In the genomic region with DNA sequence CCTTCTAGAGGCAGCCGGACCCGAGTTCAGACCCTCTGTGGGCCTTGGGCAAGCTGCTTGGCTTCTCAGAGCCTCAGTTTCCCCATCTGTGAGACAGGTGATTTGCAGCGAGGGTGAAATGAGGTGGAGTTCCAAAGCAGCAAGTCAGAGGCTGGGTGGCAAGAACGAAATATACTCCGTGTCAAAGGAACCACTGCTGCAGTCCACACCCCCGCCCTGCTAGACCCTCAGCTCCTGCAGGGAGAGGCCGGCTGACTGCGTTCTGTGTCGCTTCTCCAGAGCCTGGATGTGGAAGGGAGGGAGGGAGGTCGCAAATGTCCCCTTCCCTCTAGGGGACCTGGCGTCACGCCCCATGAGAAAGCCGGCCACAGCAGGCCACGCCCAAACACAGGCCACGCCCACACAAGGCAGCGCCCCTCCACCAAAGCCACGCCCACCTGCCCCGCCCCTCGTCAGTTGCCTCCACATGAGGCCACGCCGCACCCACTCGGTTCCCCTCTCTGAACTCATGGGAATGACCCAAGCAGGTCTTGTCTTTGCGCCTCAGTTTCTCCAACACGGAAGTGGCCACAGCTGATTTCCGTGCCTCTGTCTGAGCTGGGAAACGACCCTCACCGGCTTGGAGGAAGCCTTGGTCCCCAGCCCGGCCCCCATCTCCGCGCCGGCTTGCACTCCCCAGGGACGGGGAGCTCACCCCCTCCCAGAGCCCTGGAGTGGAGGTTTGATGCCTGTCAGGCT, we compare ENCODE assay signal across 8 cellular contexts. TPM values are rescaled to one million over a fixed set of nuclear protein-coding genes. Genes with fewer than 3 reads are reported as not detected.
DNase-seq lines count a peak whose midpoint lies in the region; ATAC-seq and TF ChIP-seq lines count a peak whose summit lies in the region.
"Had no signal": no experiment of that assay in that cellular context is flagged by ENCODE, and none has a peak within 500 bp of the region (broad histone marks: within the 10 kb centered on the region; RNA-seq: fewer than 3 reads in every experiment).

No MANE protein-coding gene starts in this region.

- intact Hi-C loops in adrenal gland (cut with DNase I): no loop called here

- DNase-seq in H7 (peak; percentile 96), SJCRH30 (peak; percentile 74 to 75), adrenal gland (peak in 4 of 7 donors; percentile 29 to 52 (median 40)), NCI-H774 (lab: John Stamatoyannopoulos, UW) (no peak), NOMO-1 treated with dmso at 0.1 percent for 144 hours (lab: John Stamatoyannopoulos, UW; ENCODE audit: unreplicated experiment) (no peak)
- peak; percentile 33 for DNase-seq in stimulated activated CD4-positive, alpha-beta T cell treated with anti-CD3 and anti-CD28 coated beads, Interleukin-12 subunit alpha, Interleukin-12 subunit beta, amount 100 ng/mL, for 4 hours
- DNase-seq: heart right ventricle had no signal

- ATAC-seq in GM18868 (IDR thresholded peaks at IDR 0.05; ENCODE audit: unreplicated experiment): no peak

- WGBS in adrenal gland, 4 donors: 12 to 30% (median 23%) methylated on average over 10 to 32 of the region's 32 CpGs

- H3K4me1 ChIP-seq in SJCRH30 (no peaks in the 10 kb centered on the region), adrenal gland (replicated peaks in 1 of 2) (no peaks in the 10 kb centered on the region)

- H3K4me3 ChIP-seq in H7 (ENCODE audit: insufficient read depth, low read depth, low read length): peak overlapping the region; percentile 25
- no peak overlapping the region for H3K4me3 ChIP-seq in SJCRH30
- H3K4me3 ChIP-seq in adrenal gland: no peak overlapping the region
- H3K4me3 ChIP-seq: heart right ventricle had no signal

- no peak overlapping the region for H3K27ac ChIP-seq in SJCRH30
- H3K27ac ChIP-seq in adrenal gland: no peak overlapping the region
- H3K27ac ChIP-seq: heart right ventricle had no signal

- H3K36me3 ChIP-seq in H7 (replicated peaks; ENCODE audit: control insufficient read depth, insufficient read depth, low read length) (no peaks in the 10 kb centered on the region), SJCRH30 (no peaks in the 10 kb centered on the region), adrenal gland (replicated peaks in 1 of 2) (no peaks in the 10 kb centered on the region)
- H3K36me3 ChIP-seq: heart right ventricle had no signal

- peaks cover 39% of the 10 kb centered on the region for H3K27me3 ChIP-seq in H7 (ENCODE audit: control insufficient read depth, insufficient read depth, low read length)
- 0 out of 2 replicates have a peak, but pooled peaks cover 5% of the 10 kb centered on the region for H3K27me3 ChIP-seq in SJCRH30
- peaks cover 33% of the 10 kb centered on the region for H3K27me3 ChIP-seq in adrenal gland

- no peak for TF ChIP-seq CTCF in adrenal gland (IDR thresholded peaks at IDR 0.05)

- no peaks in the 10 kb centered on the region for H3K9me3 ChIP-seq in SJCRH30 (replicated peaks)
- H3K9me3 ChIP-seq in adrenal gland (replicated peaks in 1 of 3): peaks cover 0 to 4% (median 0%) of the 10 kb centered on the region in 3 donors

- no peak for TF ChIP-seq POLR2A in adrenal gland (IDR thresholded peaks at IDR 0.05)

RNA-seq across cellular contexts. Expression of gene TCF3, which starts 38.3 kb away (rescaled TPM):
- 277 and 293 TPM in 2 replicates for total RNA-seq in H7 (2014; rRNA removed; shearing (Covaris generic))
- total RNA-seq in SJCRH30 (2014; rRNA removed; shearing (Covaris generic)): 81.8 and 95.8 TPM in 2 replicates
- total RNA-seq in adrenal gland: 10 to 100 TPM; 23.8 to 96.0 (median 44.4) TPM
- polyA plus RNA-seq in adrenal gland: 10 to 100 TPM in 2 of 3 donors, 1 to 10 TPM in 1; 8.5 to 45.1 (median 44.2) TPM

Comparison
In these comparisons a context has a peak if more than half of its experiments do, and no peak if none do; other contexts are left out.
1. DNase-seq: peak in H7 (single experiment), SJCRH30 (2 of 2), adrenal gland (4 of 7) and stimulated activated CD4-positive, alpha-beta T cell treated with anti-CD3 and anti-CD28 coated beads, Interleukin-12 subunit alpha, Interleukin-12 subunit beta, amount 100 ng/mL, for 4 hours (single experiment); none in NCI-H774 (single experiment) and NOMO-1 treated with dmso at 0.1 percent for 144 hours (single experiment).